Comparison of ENCODE assay signal across 15 cellular contexts in genomic region chr14:53683229-53683628, GRCh38.
"Had no signal": no experiment of that assay in that cellular context is flagged by ENCODE, and none has a peak within 500 bp of the region (broad histone marks: within the 10 kb centered on the region; RNA-seq: fewer than 3 reads in every experiment).

No MANE protein-coding gene starts in this region.

- H3K36me3 ChIP-seq: pancreas, sigmoid colon, spleen had no signal

- DNase-seq: activated CD4-positive, alpha-beta T cell treated with anti-CD3 and anti-CD28 coated beads, Interleukin-2, amount 50 U/mL, for 1 hour; activated CD8-positive, alpha-beta memory T cell treated with anti-CD3 and anti-CD28 coated beads for 24 hours; activated naive CD8-positive, alpha-beta T cell treated with anti-CD3 and anti-CD28 coated beads for 36 hours; amygdala; body of pancreas; effector CD8-positive, alpha-beta T cell; midbrain; naive B cell; pancreas; sigmoid colon; spleen; stimulated activated naive CD8-positive, alpha-beta T cell treated with anti-CD3 and anti-CD28 coated beads, Interleukin-15, amount 100 ng/mL, for 72 hours had no signal

- H3K4me1 ChIP-seq: body of pancreas, foreskin keratinocyte, pancreas, sigmoid colon, spleen had no signal

- H3K27ac ChIP-seq: body of pancreas, foreskin keratinocyte, pancreas, sigmoid colon, spleen had no signal

- H3K27me3 ChIP-seq: body of pancreas, pancreas, sigmoid colon, spleen had no signal

- ATAC-seq: activated CD4-positive, CD25-positive, alpha-beta regulatory T cell treated with anti-CD3 and anti-CD28 coated beads, Interleukin-2, amount 50 U/mL, for 24 hours; body of pancreas; foreskin keratinocyte; pancreas; stimulated activated naive CD8-positive, alpha-beta T cell treated with anti-CD3 and anti-CD28 coated beads, Interleukin-15, amount 100 ng/mL, for 72 hours had no signal

- H3K4me3 ChIP-seq: body of pancreas, lung, pancreas, sigmoid colon, spleen had no signal

- H3K9me3 ChIP-seq: body of pancreas, pancreas, sigmoid colon had no signal
